Comparison of ENCODE assay signal across 2 cellular contexts in genomic region chr16:51148674-51149228, GRCh38.
TF ChIP-seq lines count a peak whose summit lies in the region.

No MANE protein-coding gene starts in this region.

TF ChIP-seq in IMR-90, 13 proteins besides CTCF, POLR2A, EP300 and RAD21:
- TF ChIP-seq CEBPB (IDR thresholded peaks at IDR 0.05; ENCODE audit: low read depth, low read length) (0 out of 2 replicates have a peak, but pooled peaks have one; percentile 24), ELK1 (IDR thresholded peaks at IDR 0.05; ENCODE audit: borderline replicate concordance, low read depth, low read length) (no peak)

TF ChIP-seq in HepG2, 621 proteins besides CTCF, POLR2A, EP300 and RAD21:
- 0 out of 2 replicates have a peak, but pooled peaks have one; percentile 3 for TF ChIP-seq ZNF790 (CRISPR knock-in tag; IDR thresholded peaks at IDR 0.05; ENCODE audit: borderline replicate concordance)
- TF ChIP-seq ZBTB34 (CRISPR knock-in tag; IDR thresholded peaks at IDR 0.05): no peak
- TF ChIP-seq ZNF777 (CRISPR knock-in tag; IDR thresholded peaks at IDR 0.05): 0 out of 2 replicates have a peak, but pooled peaks have one; percentile 1
